Comparison of ENCODE assay signal across 1 cellular context in genomic region chr9:128702949-128703615, GRCh38.
TF ChIP-seq lines count a peak whose summit lies in the region.

No MANE protein-coding gene starts in this region.

TF ChIP-seq in K562, 482 proteins besides CTCF, POLR2A, EP300 and RAD21 (continued from another document and continues in another):
- no peak for TF ChIP-seq ZNF280A (IDR thresholded peaks at IDR 0.05; ENCODE audit: low read depth, partially characterized antibody)
- no peak for TF ChIP-seq NR0B1 (IDR thresholded peaks at IDR 0.05; ENCODE audit: partially characterized antibody)
- no peak; a peak in 1 of 6 replicates for TF ChIP-seq ZBTB11 (CRISPR knock-in tag; IDR thresholded peaks at IDR 0.05)
- TF ChIP-seq CHAMP1 (IDR thresholded peaks at IDR 0.05), result no peak
- TF ChIP-seq NR2C2 (CRISPR knock-in tag; IDR thresholded peaks at IDR 0.05), result 0 out of 2 replicates have a peak, but pooled peaks have one; percentile 43
- TF ChIP-seq NR2C2 (tag; IDR thresholded peaks at IDR 0.05), result no peak
- no peak for TF ChIP-seq ZNF408 (CRISPR knock-in tag; IDR thresholded peaks at IDR 0.05; ENCODE audit: low read depth)
- no peak for TF ChIP-seq CSDE1 (IDR thresholded peaks at IDR 0.05)
- TF ChIP-seq ZNF140 (CRISPR knock-in tag; IDR thresholded peaks at IDR 0.05), result no peak
- TF ChIP-seq KHSRP (IDR thresholded peaks at IDR 0.05), result no peak
- TF ChIP-seq KLF13 (tag; IDR thresholded peaks at IDR 0.05; ENCODE audit: borderline replicate concordance, low read depth), result no peak
- TF ChIP-seq SNRNP70 (optimal IDR thresholded peaks at IDR 0.05; ENCODE audit: low read depth, low read length), result no peak
- TF ChIP-seq ZNF586 (CRISPR knock-in tag; conservative IDR thresholded peaks at IDR 0.05), result no peak
- no peak for TF ChIP-seq HMG20B (CRISPR knock-in tag; IDR thresholded peaks at IDR 0.05)
- TF ChIP-seq KLF16 (IDR thresholded peaks at IDR 0.05), result no peak
- TF ChIP-seq MXD1 (CRISPR knock-in tag; IDR thresholded peaks at IDR 0.05; ENCODE audit: borderline replicate concordance, poor library complexity, severe bottlenecking), result no peak
- TF ChIP-seq KAT8 (IDR thresholded peaks at IDR 0.05; ENCODE audit: low read depth), result no peak
- no peak for TF ChIP-seq ARID1B (IDR thresholded peaks at IDR 0.05)
- no peak for TF ChIP-seq RB1 (IDR thresholded peaks at IDR 0.05; ENCODE audit: low read depth)
- no peak for TF ChIP-seq ZNF407 (IDR thresholded peaks at IDR 0.05; ENCODE audit: low read depth)
- TF ChIP-seq CHD1 (IDR thresholded peaks at IDR 0.05; ENCODE audit: low read length), result peak; percentile 39
- no peak for TF ChIP-seq ZNF318 (IDR thresholded peaks at IDR 0.05; ENCODE audit: borderline replicate concordance in 1 of 2, low read depth in 1 of 2)
- TF ChIP-seq CCNT2 (IDR thresholded peaks at IDR 0.05; ENCODE audit: borderline replicate concordance, extremely low read depth, insufficient read length, low read depth, low read length), result no peak
- no peak for TF ChIP-seq SMARCA5 (IDR thresholded peaks at IDR 0.05)
- no peak for TF ChIP-seq E2F1 (CRISPR knock-in tag; IDR thresholded peaks at IDR 0.05)
- no peak for TF ChIP-seq RHOXF2B (CRISPR knock-in tag; conservative IDR thresholded peaks at IDR 0.05)
- TF ChIP-seq TRIM24 (IDR thresholded peaks at IDR 0.05), result no peak
